Comparison of ENCODE assay signal across 9 cellular contexts in the genomic region with DNA sequence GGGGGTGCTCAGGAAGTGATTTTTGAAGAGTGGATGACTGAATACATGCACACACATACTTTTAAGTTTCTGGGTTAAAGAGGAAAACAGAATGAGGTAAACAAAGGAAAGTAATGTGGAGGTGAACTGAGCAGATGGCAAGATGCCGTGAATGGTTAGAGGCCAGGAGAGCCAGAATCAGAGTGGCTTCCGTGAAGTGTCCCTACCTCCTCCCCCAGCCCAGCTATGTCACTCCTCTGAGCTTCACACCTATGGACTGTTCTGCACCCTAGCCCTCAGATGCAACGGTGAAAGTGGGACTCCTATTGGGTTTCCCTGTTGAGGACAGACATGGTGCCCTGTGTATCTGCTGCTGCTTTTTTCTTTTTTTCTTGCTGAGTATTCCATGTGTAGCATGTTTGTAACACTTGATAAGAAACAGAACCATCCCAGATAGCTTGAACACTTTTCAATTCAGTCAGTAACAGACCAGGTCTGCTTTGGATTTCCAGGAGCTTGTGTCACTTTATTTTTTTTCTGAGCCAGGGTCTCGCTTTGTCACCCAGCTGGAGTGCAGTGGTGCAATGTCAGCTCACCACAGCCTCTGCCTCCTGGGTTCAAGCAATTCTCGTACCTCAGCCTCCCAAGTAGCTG. TPM values are rescaled to one million over a fixed set of nuclear protein-coding genes. Genes with fewer than 3 reads are reported as not detected.
DNase-seq lines count a peak whose midpoint lies in the region; ATAC-seq and TF ChIP-seq lines count a peak whose summit lies in the region.
"Had no signal": no experiment of that assay in that cellular context is flagged by ENCODE, and none has a peak within 500 bp of the region (broad histone marks: within the 10 kb centered on the region; RNA-seq: fewer than 3 reads in every experiment).

No MANE protein-coding gene starts in this region.

- no peaks in the 10 kb centered on the region for H3K9me2 ChIP-seq in GM23338 (ENCODE audit: insufficient read depth)

- H3K9me3 Mint-ChIP-seq in Caco-2 (ENCODE audit: unreplicated experiment): no peaks in the 10 kb centered on the region
- H3K9me3 Mint-ChIP-seq in GM23338: no peaks in the 10 kb centered on the region
- H3K9me3 Mint-ChIP-seq in naive thymus-derived CD8-positive, alpha-beta T cell: no peaks in the 10 kb centered on the region

- H3K27me3 ChIP-seq in Caco-2 (replicated peaks; ENCODE audit: control insufficient read depth, insufficient read depth, low read length) (no peaks in the 10 kb centered on the region), GM23338 (ENCODE audit: insufficient read depth) (no peaks in the 10 kb centered on the region)

- peaks cover 42% of the 10 kb centered on the region for H4K20me1 ChIP-seq in GM23338 (replicated peaks; ENCODE audit: insufficient read depth)

- H3K27me3 Mint-ChIP-seq in Caco-2 (ENCODE audit: insufficient read depth, unreplicated experiment) (no peaks in the 10 kb centered on the region), GM23338 (ENCODE audit: insufficient read depth, low read depth, poor library complexity) (peaks cover 5% of the 10 kb centered on the region)
- H3K27me3 Mint-ChIP-seq in naive thymus-derived CD8-positive, alpha-beta T cell: no peaks in the 10 kb centered on the region

- peak overlapping the region; percentile 77 for H3K27ac Mint-ChIP-seq in Caco-2 (ENCODE audit: unreplicated experiment)
- H3K27ac Mint-ChIP-seq in GM23338: peak overlapping the region; percentile 45
- H3K27ac Mint-ChIP-seq in naive thymus-derived CD8-positive, alpha-beta T cell: peak overlapping the region; percentile 90 to 99 (median 96)

- H3K79me2 ChIP-seq in GM23338 (replicated peaks; ENCODE audit: insufficient read depth): peaks cover 75% of the 10 kb centered on the region

- H3K27ac ChIP-seq in GM23338 (ENCODE audit: low read depth) (peak overlapping the region; percentile 87), RWPE1 (peak overlapping the region; percentile 54)

- H3F3A ChIP-seq in GM23338 (replicated peaks; ENCODE audit: low read depth): peaks cover 57% of the 10 kb centered on the region

- no peak overlapping the region for H3K4me2 ChIP-seq in GM23338

- ATAC-seq in GM23338: no peak
- ATAC-seq in naive thymus-derived CD8-positive, alpha-beta T cell: no peak
- no peak for ATAC-seq in HG03565 (IDR thresholded peaks at IDR 0.05; ENCODE audit: unreplicated experiment)
- no peak for ATAC-seq in GM21526 (IDR thresholded peaks at IDR 0.05; ENCODE audit: low FRiP score, unreplicated experiment)
- ATAC-seq: esophagus mucosa had no signal

- H3K36me3 Mint-ChIP-seq in Caco-2 (ENCODE audit: insufficient read depth, unreplicated experiment): peaks cover 88% of the 10 kb centered on the region
- H3K36me3 Mint-ChIP-seq in GM23338 (ENCODE audit: low read depth): peaks cover 65% of the 10 kb centered on the region
- H3K36me3 Mint-ChIP-seq in naive thymus-derived CD8-positive, alpha-beta T cell: peaks cover 0 to 15% (median 1%) of the 10 kb centered on the region in 3 donors

- CTCF ChIA-PET in Caco-2 (lab: Charles Lee): interaction anchor here (0.6 to 0.8 kb wide), 2 partner anchors 23 to 57 kb away, joined by 3 to 4 read pairs; no protein-coding TSS in a partner anchor
- CTCF ChIA-PET in RWPE1 (lab: Yijun Ruan, JAX): interaction anchor here (0.6 to 1.0 kb wide), 2 partner anchors 30 to 1494 kb away, joined by 3 to 4 read pairs; partner anchors contain the start of gene QPCTL

- no peak overlapping the region for H3K4me3 ChIP-seq in Caco-2 (ENCODE audit: low read depth, low read length)
- H3K4me3 ChIP-seq in GM23338: no peak overlapping the region

- H3K36me3 ChIP-seq in Caco-2 (ENCODE audit: control insufficient read depth, insufficient read depth, low read length) (peaks cover 8% of the 10 kb centered on the region), GM23338 (ENCODE audit: insufficient read depth) (peaks cover 24% of the 10 kb centered on the region)

- H3K4me1 ChIP-seq in Caco-2: peaks cover 24% of the 10 kb centered on the region
- no peaks in the 10 kb centered on the region for H3K4me1 ChIP-seq in GM23338 (ENCODE audit: insufficient read depth)

- H3K4me1 Mint-ChIP-seq in Caco-2 (ENCODE audit: low read depth, unreplicated experiment): peaks cover 35% of the 10 kb centered on the region
- peaks cover 6% of the 10 kb centered on the region for H3K4me1 Mint-ChIP-seq in GM23338
- H3K4me1 Mint-ChIP-seq in naive thymus-derived CD8-positive, alpha-beta T cell: peaks cover 33 to 90% (median 84%) of the 10 kb centered on the region in 4 donors

- H2AFZ ChIP-seq in GM23338: no peak overlapping the region

- DNase-seq in Caco-2 (no peak), GM23338 (ENCODE audit: low spot score) (no peak), RWPE1 (ENCODE audit: low spot score) (no peak), NCI-H187 (lab: John Stamatoyannopoulos, UW) (no peak), SKM-1 treated with dmso at 0.1 percent for 144 hours (lab: John Stamatoyannopoulos, UW; ENCODE audit: unreplicated experiment) (no peak)
- peak in 2 of 10 donors; percentile 12 to 13 for DNase-seq in naive thymus-derived CD8-positive, alpha-beta T cell

- no peaks in the 10 kb centered on the region for H3K9me3 ChIP-seq in Caco-2

- POLR2A ChIA-PET in Caco-2 (lab: Charles Lee) (interaction anchor here (0.9 kb wide), 1 partner anchor 39 kb away, joined by 5 read pairs; no protein-coding TSS in a partner anchor), RWPE1 (lab: Yijun Ruan, JAX; ENCODE audit: low non-redundant PET) (interaction anchor here (0.6 kb wide), 1 partner anchor 35 kb away, joined by 7 read pairs; no protein-coding TSS in a partner anchor)
- POLR2A ChIA-PET in naive thymus-derived CD8-positive, alpha-beta T cell (lab: Charles Lee): interaction anchor here (1.0 to 11.5 kb wide), 26 partner anchors 9 to 87 kb away, joined by 3 to 185 read pairs (median 6); partner anchors contain the start of genes CCDC9, INAFM1 and ZC3H4

- BruUV-seq in Caco-2 (replicated peaks; lab: Mats Ljungman, UMichigan): no TSS peak

- TF ChIP-seq CTCF in Caco-2 (IDR thresholded peaks at IDR 0.05; ENCODE audit: insufficient read depth in 1 of 2, low read depth in 1 of 2, low read length in 1 of 2, severe bottlenecking in 1 of 2, unreplicated experiment in 1 of 2) (no peak), GM23338 (conservative IDR thresholded peaks at IDR 0.05; ENCODE audit: low read depth in 2 of 2) (no peak), RWPE1 (conservative IDR thresholded peaks at IDR 0.05; ENCODE audit: low read depth) (no peak)

- intact Hi-C loops in Caco-2 (cut with micrococcal nuclease; ENCODE audit: unreplicated experiment): no loop called here

- H3K4me3 Mint-ChIP-seq in Caco-2 (ENCODE audit: unreplicated experiment) (no peak overlapping the region), GM23338 (no peak overlapping the region)
- H3K4me3 Mint-ChIP-seq in naive thymus-derived CD8-positive, alpha-beta T cell: peak overlapping the region; percentile 61 to 89 (median 78)

TF ChIP-seq in GM23338, 12 proteins besides CTCF, POLR2A, EP300 and RAD21 (continues in another document):
- TF ChIP-seq STAT1 (IDR thresholded peaks at IDR 0.05; ENCODE audit: unreplicated experiment) (no peak), CREB1 (CRISPR knock-in tag; IDR thresholded peaks at IDR 0.05; ENCODE audit: low read depth) (no peak), NANOG (IDR thresholded peaks at IDR 0.05; ENCODE audit: borderline replicate concordance) (no peak), POLR2AphosphoS5 (IDR thresholded peaks at IDR 0.05; ENCODE audit: low read depth) (no peak)

RNA-seq across cellular contexts. Expression of gene BBC3, which starts 43.9 kb away (rescaled TPM):
- total RNA-seq in Caco-2 (2022): 10.5 and 10.8 TPM in 2 replicates
- 27.8 and 31.9 TPM in 2 replicates for total RNA-seq in GM23338 (2014; rRNA removed; shearing (Covaris generic))
- polyA plus RNA-seq in GM23338 (2016; fragmentation: Nextera tagmentation; extraction: Ambion mirVana): 23.4 and 25.8 TPM in 2 replicates
- total RNA-seq in naive thymus-derived CD8-positive, alpha-beta T cell: 10 to 100 TPM; 37.0 to 37.4 TPM
- polyA plus RNA-seq in naive thymus-derived CD8-positive, alpha-beta T cell: 10 to 100 TPM in 1 of 3 donors, 1 to 10 TPM in 2; 7.2 to 13.0 (median 7.3) TPM

RNA-seq across cellular contexts. Expression of gene SAE1, which starts 56.5 kb away (rescaled TPM):
- total RNA-seq in Caco-2 (2022): 238 and 251 TPM in 2 replicates
- 236 and 258 TPM in 2 replicates for total RNA-seq in GM23338 (2014; rRNA removed; shearing (Covaris generic))
- 108 and 115 TPM in 2 replicates for polyA plus RNA-seq in GM23338 (2016; fragmentation: Nextera tagmentation; extraction: Ambion mirVana)
- 10 to 100 TPM; 44.5 to 45.6 TPM for total RNA-seq in naive thymus-derived CD8-positive, alpha-beta T cell
- 100 to 1,000 TPM; 158 to 174 (median 159) TPM for polyA plus RNA-seq in naive thymus-derived CD8-positive, alpha-beta T cell

Comparison
In these comparisons a context has a peak if more than half of its experiments do, and no peak if none do; other contexts are left out.
1. H3K27ac Mint-ChIP-seq: peak in every context shown above with its lines; median percentile 96 in naive thymus-derived CD8-positive, alpha-beta T cell; 77 in Caco-2; 45 in GM23338.
2. H3K4me3 Mint-ChIP-seq: peak in naive thymus-derived CD8-positive, alpha-beta T cell (10 of 10); none in Caco-2 (single experiment) and GM23338 (single experiment).